In genomic region chr18:8801263-8801901, GRCh38 we compare ENCODE assay signal across 13 cellular contexts.
A peak's percentile ranks its signal among the peaks of the same experiment; 100 is the strongest.
DNase-seq lines count a peak whose midpoint lies in the region; ATAC-seq, FAIRE-seq and TF ChIP-seq lines count a peak whose summit lies in the region.
"Had no signal": no experiment of that assay in that cellular context is flagged by ENCODE, and none has a peak within 500 bp of the region (broad histone marks: within the 10 kb centered on the region; RNA-seq: fewer than 3 reads in every experiment).

No MANE protein-coding gene starts in this region.

- no peak for TF ChIP-seq CTCF in HepG2 (CRISPR knock-in tag; IDR thresholded peaks at IDR 0.05)
- no peak for TF ChIP-seq CTCF in OCI-LY7 (conservative IDR thresholded peaks at IDR 0.05; ENCODE audit: low read length)

- TF ChIP-seq EP300 in HepG2 (IDR thresholded peaks at IDR 0.05; ENCODE audit: low read depth in 2 of 2, low read length in 2 of 2) (no peak), HepG2 (CRISPR knock-in tag; IDR thresholded peaks at IDR 0.05; ENCODE audit: borderline replicate concordance) (no peak)

- H3K9ac ChIP-seq in rectal smooth muscle tissue (ENCODE audit: low read length) (no peak overlapping the region), HepG2 (ENCODE audit: insufficient read depth, low read depth, low read length) (no peak overlapping the region)

- POLR2A ChIA-PET in HepG2 (lab: Yijun Ruan, JAX) = no interaction called here
- POLR2A ChIA-PET in OCI-LY7 (lab: Charles Lee) = interaction anchor here (1.1 to 1.2 kb wide), 2 partner anchors 14 to 21 kb away, joined by 3 read pairs; no protein-coding TSS in a partner anchor

- TF ChIP-seq RAD21 in HepG2 (CRISPR knock-in tag; IDR thresholded peaks at IDR 0.05) = no peak

- 77% methylated on average over 9 of the region's 9 CpGs for WGBS in HepG2 (ENCODE audit: low lambda C conversion rate)

- CTCF ChIA-PET in HepG2 (lab: Yijun Ruan, JAX; ENCODE audit: low intra/inter-chr PET ratio, low total read pairs) = no interaction called here
- CTCF ChIA-PET in OCI-LY7 (lab: Charles Lee; ENCODE audit: unreplicated experiment) = no interaction called here

- DNase-seq in GM04504 (ENCODE audit: low read depth) (peak; percentile 77), SJCRH30 (peak; percentile 32 to 58), fibroblast of gingiva (ENCODE audit: low read depth) (peak; percentile 56), superior temporal gyrus (ENCODE audit: extremely low spot score) (no peak), HepG2 (ENCODE audit: low spot score) (no peak), AML-193 (lab: John Stamatoyannopoulos, UW) (no peak), OCI-LY7 (ENCODE audit: low spot score) (no peak)
- DNase-seq: activated CD4-positive, alpha-beta T cell treated with anti-CD3 and anti-CD28 coated beads for 1 hour; activated naive CD4-positive, alpha-beta T cell treated with anti-CD3 and anti-CD28 coated beads for 36 hours; MM.1S; naive thymus-derived CD8-positive, alpha-beta T cell; OCI-M1 had no signal

- ATAC-seq in HepG2 = no peak
- ATAC-seq: naive thymus-derived CD8-positive, alpha-beta T cell had no signal

- H3K27ac ChIP-seq in SJCRH30 (peak overlapping the region; percentile 98), rectal smooth muscle tissue (ENCODE audit: low read depth, low read length) (peak overlapping the region; percentile 88), HepG2 (ENCODE audit: extremely low read length, insufficient read depth, low read length) (no peak overlapping the region), OCI-LY7 (ENCODE audit: low read depth, low read length, poor library complexity, severe bottlenecking) (no peak overlapping the region)

- H3K4me3 ChIP-seq in SJCRH30 (no peak overlapping the region), rectal smooth muscle tissue (ENCODE audit: low read length) (no peak overlapping the region), HepG2 (replicated peaks in 1 of 3; ENCODE audit: insufficient read depth in 1 of 3, low read depth in 2 of 3, low read length in 3 of 3) (no peak overlapping the region), OCI-LY7 (ENCODE audit: low read depth, low read length, poor library complexity, severe bottlenecking) (no peak overlapping the region)

- H3K27me3 ChIP-seq in SJCRH30 (no peaks in the 10 kb centered on the region), rectal smooth muscle tissue (ENCODE audit: control insufficient read depth, insufficient read depth, low read length) (no peaks in the 10 kb centered on the region), HepG2 (ENCODE audit: control insufficient read depth in 1 of 2, insufficient read depth in 2 of 2, low read length in 2 of 2) (no peaks in the 10 kb centered on the region)

- H3K36me3 ChIP-seq in SJCRH30 = no peaks in the 10 kb centered on the region
- no peaks in the 10 kb centered on the region for H3K36me3 ChIP-seq in rectal smooth muscle tissue (ENCODE audit: control insufficient read depth, insufficient read depth, low read length)
- H3K36me3 ChIP-seq in HepG2 (replicated peaks in 1 of 2; ENCODE audit: control insufficient read depth in 1 of 2, insufficient read depth in 2 of 2, low read length in 2 of 2) = no peaks in the 10 kb centered on the region; a peak in 1 of 5 replicates
- peaks cover 87% of the 10 kb centered on the region for H3K36me3 ChIP-seq in OCI-LY7 (ENCODE audit: insufficient read depth, low read length)

- H4K20me1 ChIP-seq in HepG2 (ENCODE audit: insufficient read depth, low read length) (no peaks in the 10 kb centered on the region), OCI-LY7 (ENCODE audit: insufficient read depth, low read length) (no peaks in the 10 kb centered on the region)

- H3K9me2 ChIP-seq in OCI-LY7 (ENCODE audit: insufficient read depth, low read length) = no peaks in the 10 kb centered on the region

- TF ChIP-seq POLR2A in HepG2 (IDR thresholded peaks at IDR 0.05; ENCODE audit: insufficient read depth in 1 of 2, low read depth in 2 of 2, low read length in 2 of 2) = no peak

- no peak overlapping the region for H3K4me2 ChIP-seq in HepG2 (ENCODE audit: low read depth, low read length)
- H3K4me2 ChIP-seq in OCI-LY7 (ENCODE audit: low read length) = no peak overlapping the region

- H3K9me3 ChIP-seq in SJCRH30 (replicated peaks) (no peaks in the 10 kb centered on the region), HepG2 (ENCODE audit: low read length) (no peaks in the 10 kb centered on the region), OCI-LY7 (ENCODE audit: low read length) (no peaks in the 10 kb centered on the region)

- in situ Hi-C loops in HepG2 (cut with HindIII; ENCODE audit: extremely low pct_ligation_motif_present, low pct_unique_long_range_greater_than_20kb) = no loop called here

- H3K4me1 ChIP-seq in SJCRH30 = peaks cover 44% of the 10 kb centered on the region
- H3K4me1 ChIP-seq in rectal smooth muscle tissue (ENCODE audit: control insufficient read depth, insufficient read depth, low read length) = peaks cover 34% of the 10 kb centered on the region
- peaks cover 17% of the 10 kb centered on the region for H3K4me1 ChIP-seq in HepG2 (ENCODE audit: insufficient read depth, low read length)
- H3K4me1 ChIP-seq in OCI-LY7 (ENCODE audit: insufficient read depth, low read length, poor library complexity, severe bottlenecking) = no peaks in the 10 kb centered on the region

- H3K79me2 ChIP-seq in HepG2 (ENCODE audit: insufficient read depth, low read length) (no peaks in the 10 kb centered on the region), OCI-LY7 (ENCODE audit: insufficient read depth, low read depth, low read length) (no peaks in the 10 kb centered on the region)

- no peak for FAIRE-seq in HepG2 (lab: Jason Lieb, UNC)

- BruUV-seq in HepG2 (replicated peaks; lab: Mats Ljungman, UMichigan) = no TSS peak
- BruUV-seq in OCI-LY7 (replicated peaks; lab: Mats Ljungman, UMichigan) = no TSS peak

- intact Hi-C loops in HepG2 (cut with micrococcal nuclease; ENCODE audit: unreplicated experiment) (no loop called here), OCI-LY7 (cut with micrococcal nuclease; ENCODE audit: unreplicated experiment) (no loop called here)

- H2AFZ ChIP-seq in HepG2 (ENCODE audit: low read length) = no peak overlapping the region
- H2AFZ ChIP-seq in OCI-LY7 (ENCODE audit: low read length) = no peak overlapping the region

TF ChIP-seq in HepG2, 621 proteins besides CTCF, POLR2A, EP300 and RAD21:
- TF ChIP-seq SPEN (CRISPR knock-in tag; IDR thresholded peaks at IDR 0.05; ENCODE audit: low read depth) = no peak
- no peak for TF ChIP-seq PITX1 (CRISPR knock-in tag; IDR thresholded peaks at IDR 0.05)
- no peak for TF ChIP-seq MXD4 (CRISPR knock-in tag; IDR thresholded peaks at IDR 0.05)
- TF ChIP-seq KIAA2018 (CRISPR knock-in tag; IDR thresholded peaks at IDR 0.05; ENCODE audit: borderline replicate concordance) = no peak
- TF ChIP-seq POGZ (CRISPR knock-in tag; IDR thresholded peaks at IDR 0.05) = no peak
- TF ChIP-seq HOXA5 (CRISPR knock-in tag; IDR thresholded peaks at IDR 0.05) = no peak
- no peak for TF ChIP-seq SOX6 (IDR thresholded peaks at IDR 0.05)
- TF ChIP-seq SOX6 (CRISPR knock-in tag; IDR thresholded peaks at IDR 0.05) = no peak
- no peak for TF ChIP-seq ZBTB7A (CRISPR knock-in tag; IDR thresholded peaks at IDR 0.05)

Comparison
In these comparisons a context has a peak if more than half of its experiments do, and no peak if none do; other contexts are left out.
1. DNase-seq: peak in GM04504 (single experiment), SJCRH30 (2 of 2) and fibroblast of gingiva (single experiment); none in superior temporal gyrus (single experiment), HepG2 (single experiment), AML-193 (0 of 2) and OCI-LY7 (single experiment).
2. H3K27ac ChIP-seq: peak in SJCRH30 (single experiment) and rectal smooth muscle tissue (single experiment); none in HepG2 (single experiment) and OCI-LY7 (single experiment).